Comparison of ENCODE assay signal across 30 cellular contexts in the genomic region with DNA sequence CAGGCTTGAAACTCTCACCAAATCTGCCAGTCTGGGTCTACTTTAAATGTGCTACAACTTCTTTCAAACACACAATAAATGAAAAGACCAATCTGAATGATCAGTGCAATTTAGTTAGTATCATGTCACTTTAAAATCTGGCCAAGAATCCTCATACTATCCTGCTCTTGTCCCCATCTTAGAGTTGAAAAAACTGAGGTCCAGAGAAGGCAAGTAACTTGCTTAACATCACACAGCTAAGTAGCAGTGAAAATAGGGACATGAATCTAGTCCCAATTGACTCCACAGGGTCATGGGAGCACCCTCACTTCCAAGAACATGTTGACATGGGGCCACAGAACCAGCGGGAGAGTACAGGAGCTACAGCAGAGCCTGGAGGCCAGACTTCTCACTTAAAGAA. TPM values are rescaled to one million over a fixed set of nuclear protein-coding genes. Genes with fewer than 3 reads are reported as not detected.
"Had no signal": no experiment of that assay in that cellular context is flagged by ENCODE, and none has a peak within 500 bp of the region (broad histone marks: within the 10 kb centered on the region; RNA-seq: fewer than 3 reads in every experiment).

No MANE protein-coding gene starts in this region.

- H3K27ac ChIP-seq: brain microvascular endothelial cell, SJSA1 had no signal

- H3K9me3 Mint-ChIP-seq: activated CD4-positive, alpha-beta T cell treated with anti-CD3 and anti-CD28 coated beads, Interleukin-2, amount 10 ng/mL, durations not matched to agents 24 days and 14 days; activated CD8-positive, alpha-beta T cell treated with anti-CD3 and anti-CD28 coated beads for 36 hours; activated naive CD4-positive, alpha-beta T cell treated with anti-CD3 and anti-CD28 coated beads, Interleukin-2, amount 10 ng/mL, durations not matched to agents 7 days and 5 days; activated naive CD8-positive, alpha-beta T cell treated with anti-CD3 and anti-CD28 coated beads, Interleukin-2, amount 50 U/mL, for 24 hours; activated T-cell treated with anti-CD3 and anti-CD28 coated beads, Interleukin-2, amount 50 U/mL, for 24 hours; activated T-helper 2 cell treated with anti-CD3 and anti-CD28 coated beads, Interferon-gamma antibody, Interleukin-2, Interleukin-4, amounts not matched to agents 10 μg/mL and 5 μg/mL and 100 μg/mL, durations not matched to agents 14 hours and 24 hours and 36 hours; T-helper 1 cell treated with Interleukin-12 subunit alpha and Interleukin-12 subunit beta and Interleukin-4 antibody, amounts not matched to agents 30 μg/mL and 1 μg/mL, for 36 hours; T-helper 2 cell treated with Interferon-gamma antibody and Interleukin-4, amounts not matched to agents 5 μg/mL and 100 μg/mL, for 36 hours had no signal

- H3K27ac Mint-ChIP-seq: activated CD4-positive, alpha-beta T cell treated with anti-CD3 and anti-CD28 coated beads, Interleukin-2, amount 10 ng/mL, durations not matched to agents 24 days and 14 days; activated CD8-positive, alpha-beta T cell treated with anti-CD3 and anti-CD28 coated beads for 36 hours; activated naive CD4-positive, alpha-beta T cell treated with anti-CD3 and anti-CD28 coated beads, Interleukin-2, amount 10 ng/mL, durations not matched to agents 7 days and 5 days; activated naive CD8-positive, alpha-beta T cell; activated naive CD8-positive, alpha-beta T cell treated with anti-CD3 and anti-CD28 coated beads, Interleukin-2, amount 50 U/mL, for 24 hours; activated T-cell treated with anti-CD3 and anti-CD28 coated beads, Interleukin-2, amount 50 U/mL, for 24 hours; activated T-helper 2 cell treated with anti-CD3 and anti-CD28 coated beads, Interferon-gamma antibody, Interleukin-2, Interleukin-4, amounts not matched to agents 10 μg/mL and 5 μg/mL and 100 μg/mL, durations not matched to agents 14 hours and 24 hours and 36 hours; T-helper 1 cell treated with Interleukin-12 subunit alpha and Interleukin-12 subunit beta and Interleukin-4 antibody, amounts not matched to agents 30 μg/mL and 1 μg/mL, for 36 hours; T-helper 2 cell treated with Interferon-gamma antibody and Interleukin-4, amounts not matched to agents 5 μg/mL and 100 μg/mL, for 36 hours had no signal

- H3K4me3 Mint-ChIP-seq: activated CD4-positive, alpha-beta T cell treated with anti-CD3 and anti-CD28 coated beads, Interleukin-2, amount 10 ng/mL, durations not matched to agents 24 days and 14 days; activated CD8-positive, alpha-beta T cell treated with anti-CD3 and anti-CD28 coated beads for 36 hours; activated naive CD4-positive, alpha-beta T cell treated with anti-CD3 and anti-CD28 coated beads, Interleukin-2, amount 10 ng/mL, durations not matched to agents 7 days and 5 days; activated naive CD8-positive, alpha-beta T cell; activated naive CD8-positive, alpha-beta T cell treated with anti-CD3 and anti-CD28 coated beads, Interleukin-2, amount 50 U/mL, for 24 hours; activated T-cell treated with anti-CD3 and anti-CD28 coated beads, Interleukin-2, amount 50 U/mL, for 24 hours; T-helper 1 cell treated with Interleukin-12 subunit alpha and Interleukin-12 subunit beta and Interleukin-4 antibody, amounts not matched to agents 30 μg/mL and 1 μg/mL, for 36 hours; T-helper 2 cell treated with Interferon-gamma antibody and Interleukin-4, amounts not matched to agents 5 μg/mL and 100 μg/mL, for 36 hours had no signal

- H3K4me3 ChIP-seq: SJSA1 had no signal

- H3K9me3 ChIP-seq: SJSA1, SK-N-SH had no signal

- H3K36me3 Mint-ChIP-seq: activated naive CD4-positive, alpha-beta T cell treated with anti-CD3 and anti-CD28 coated beads, Interleukin-2, amount 10 ng/mL, durations not matched to agents 7 days and 5 days; activated naive CD8-positive, alpha-beta T cell had no signal

- H3K36me3 ChIP-seq: brain microvascular endothelial cell, SJSA1 had no signal

- DNase-seq: activated CD4-positive, alpha-beta T cell treated with anti-CD3 and anti-CD28 coated beads, Interleukin-2, amount 10 ng/mL, durations not matched to agents 24 days and 14 days; activated CD4-positive, alpha-beta T cell treated with anti-CD3 and anti-CD28 coated beads, Interleukin-2, amount 50 U/mL, for 4 hours; activated CD8-positive, alpha-beta T cell treated with anti-CD3 and anti-CD28 coated beads for 36 hours; activated naive CD4-positive, alpha-beta T cell treated with anti-CD3 and anti-CD28 coated beads, Interleukin-2, amount 10 ng/mL, durations not matched to agents 7 days and 5 days; activated naive CD8-positive, alpha-beta T cell treated with anti-CD3 and anti-CD28 coated beads, Interleukin-2, amount 50 U/mL, for 24 hours; activated T-cell treated with anti-CD3 and anti-CD28 coated beads, Interleukin-2, amount 50 U/mL, for 24 hours; anterior cingulate cortex; brain microvascular endothelial cell; central memory CD4-positive, alpha-beta T cell; Kasumi-1; KG1; MM.1S; MV-4-11; NCI-H1092; NCI-H1436 treated with DMSO at 0.1 percent for 48 hours; NCI-H1694 treated with DMSO at 0.1 percent for 48 hours; NCI-H2029; NCI-H345; NCI-H524 treated with DMSO at 0.1 percent for 48 hours; SHP77 treated with DMSO at 0.1 percent for 48 hours; SK-N-SH had no signal

- ATAC-seq: activated CD8-positive, alpha-beta T cell treated with anti-CD3 and anti-CD28 coated beads for 36 hours; activated naive CD8-positive, alpha-beta T cell treated with anti-CD3 and anti-CD28 coated beads, Interleukin-2, amount 50 U/mL, for 24 hours; Panc1 had no signal

RNA-seq across cellular contexts. Expression of gene GDF10, which starts 3.1 kb away (rescaled TPM):
- total RNA-seq: NCI-H460, RPMI7951, SJSA1 had no signal

RNA-seq across cellular contexts. Expression of gene GDF2, which starts 25.3 kb away (rescaled TPM):
- total RNA-seq: activated CD4-positive, alpha-beta T cell treated with anti-CD3 and anti-CD28 coated beads, Interleukin-2, amount 10 ng/mL, durations not matched to agents 24 days and 14 days; activated CD8-positive, alpha-beta memory T cell treated with anti-CD3 and anti-CD28 coated beads for 36 hours; activated CD8-positive, alpha-beta T cell treated with anti-CD3 and anti-CD28 coated beads for 36 hours; activated T-helper 2 cell treated with anti-CD3 and anti-CD28 coated beads, Interferon-gamma antibody, Interleukin-2, Interleukin-4, amounts not matched to agents 10 μg/mL and 5 μg/mL and 100 μg/mL, durations not matched to agents 14 hours and 24 hours and 36 hours; NCI-H460; RPMI7951; SJSA1 had no signal

RNA-seq across cellular contexts. Expression of gene RBP3, which starts 51.2 kb away (rescaled TPM):
- total RNA-seq: activated CD4-positive, alpha-beta T cell treated with anti-CD3 and anti-CD28 coated beads, Interleukin-2, amount 10 ng/mL, durations not matched to agents 24 days and 14 days; activated CD8-positive, alpha-beta memory T cell treated with anti-CD3 and anti-CD28 coated beads for 36 hours; activated CD8-positive, alpha-beta T cell treated with anti-CD3 and anti-CD28 coated beads for 36 hours; activated T-helper 2 cell treated with anti-CD3 and anti-CD28 coated beads, Interferon-gamma antibody, Interleukin-2, Interleukin-4, amounts not matched to agents 10 μg/mL and 5 μg/mL and 100 μg/mL, durations not matched to agents 14 hours and 24 hours and 36 hours; NCI-H460; RPMI7951; SJSA1 had no signal
